14 cellular contexts compared by ENCODE assay signal in genomic region chr3:42707620-42708355, GRCh38. TPM values are rescaled to one million over a fixed set of nuclear protein-coding genes. Genes with fewer than 3 reads are reported as not detected.
"Had no signal": no experiment of that assay in that cellular context is flagged by ENCODE, and none has a peak within 500 bp of the region (broad histone marks: within the 10 kb centered on the region; RNA-seq: fewer than 3 reads in every experiment).

No MANE protein-coding gene starts in this region.

- H3K27me3 ChIP-seq: breast epithelium, heart left ventricle, ovary had no signal

- DNase-seq: activated CD4-positive, alpha-beta T cell treated with anti-CD3 and anti-CD28 coated beads for 1 hour; activated CD4-positive, alpha-beta T cell treated with anti-CD3 and anti-CD28 coated beads, Interleukin-2, amount 50 U/mL, for 48 hours; effector CD4-positive, alpha-beta T cell; mesenchymal stem cell; stimulated activated CD4-positive, alpha-beta T cell treated with anti-CD3 and anti-CD28 coated beads, Interleukin-4, amount 100 ng/mL, for 4 hours had no signal

- H3K36me3 ChIP-seq: breast epithelium, heart left ventricle, left ventricle myocardium inferior, ovary had no signal

- ATAC-seq: heart left ventricle; stimulated activated naive CD8-positive, alpha-beta T cell treated with anti-CD3 and anti-CD28 coated beads, Interleukin-15, amount 100 ng/mL, for 72 hours had no signal

- H3K4me1 ChIP-seq: breast epithelium had no signal

- H3K27ac ChIP-seq: breast epithelium, heart left ventricle, ovary had no signal

- H3K9me3 ChIP-seq: breast epithelium, heart left ventricle, left ventricle myocardium inferior, ovary had no signal

- H3K4me3 ChIP-seq: breast epithelium, heart left ventricle, left ventricle myocardium inferior, ovary had no signal

RNA-seq across cellular contexts. Expression of gene HHATL, which starts 5.2 kb away (rescaled TPM):
- total RNA-seq: endothelial cell of umbilical vein; frontal cortex; renal cortical epithelial cell; T-helper 2 cell treated with Interferon-gamma antibody and Interleukin-4, amounts not matched to agents 100 ng/mL and 5 ng/mL, for 36 hours had no signal

RNA-seq across cellular contexts. Expression of gene KLHL40, which starts 22.5 kb away (rescaled TPM):
- total RNA-seq: breast epithelium; endothelial cell of umbilical vein; ovary; renal cortical epithelial cell; T-helper 2 cell treated with Interferon-gamma antibody and Interleukin-4, amounts not matched to agents 100 ng/mL and 5 ng/mL, for 36 hours had no signal
